In the genomic region with DNA sequence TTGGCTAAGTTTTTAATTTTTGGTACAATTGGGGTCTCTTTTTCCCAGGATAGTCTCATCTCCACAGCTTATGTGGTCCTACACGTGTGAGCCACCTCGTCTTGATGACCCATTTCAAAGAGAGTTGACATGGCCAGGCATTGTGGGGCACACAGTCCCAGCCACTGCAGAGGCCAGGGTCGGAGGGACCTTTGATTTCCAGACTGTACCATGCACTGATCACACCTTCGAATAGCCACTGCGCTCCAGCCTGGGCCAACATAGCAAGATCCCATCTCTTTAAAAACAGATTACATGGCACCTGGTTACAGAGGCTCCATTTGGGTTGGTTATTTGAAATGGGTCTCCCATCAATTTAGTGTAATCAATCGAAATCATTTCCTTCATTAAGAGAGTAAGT, we compare ENCODE assay signal across 3 cellular contexts.
TF ChIP-seq lines count a peak whose summit lies in the region.

No MANE protein-coding gene starts in this region.

TF ChIP-seq in HepG2, 621 proteins besides CTCF, POLR2A, EP300 and RAD21:
- TF ChIP-seq KLF16 (CRISPR knock-in tag; IDR thresholded peaks at IDR 0.05) (no peak), ZNF121 (CRISPR knock-in tag; IDR thresholded peaks at IDR 0.05) (0 out of 2 replicates have a peak, but pooled peaks have one; percentile 10), ZNF253 (CRISPR knock-in tag; IDR thresholded peaks at IDR 0.05; ENCODE audit: borderline replicate concordance) (no peak)

TF ChIP-seq in WTC11, 78 proteins besides CTCF, POLR2A, EP300 and RAD21:
- TF ChIP-seq ZNF121 (CRISPR knock-in tag; IDR thresholded peaks at IDR 0.05) (peak; percentile 75; the same call in 1 of the 2 replicates), NFATC4 (CRISPR knock-in tag; IDR thresholded peaks at IDR 0.05) (no peak)

TF ChIP-seq in H1, 55 proteins besides CTCF, POLR2A, EP300 and RAD21:
- TF ChIP-seq CREB1 (IDR thresholded peaks at IDR 0.05), result no peak
- no peak for TF ChIP-seq SAP30 (IDR thresholded peaks at IDR 0.05; ENCODE audit: insufficient read depth, insufficient replicate concordance, low read length)
- TF ChIP-seq EZH2 (IDR thresholded peaks at IDR 0.05; ENCODE audit: low read depth, low read length, severe bottlenecking), result no peak
